Comparison of ENCODE assay signal across 8 cellular contexts in the genomic region with DNA sequence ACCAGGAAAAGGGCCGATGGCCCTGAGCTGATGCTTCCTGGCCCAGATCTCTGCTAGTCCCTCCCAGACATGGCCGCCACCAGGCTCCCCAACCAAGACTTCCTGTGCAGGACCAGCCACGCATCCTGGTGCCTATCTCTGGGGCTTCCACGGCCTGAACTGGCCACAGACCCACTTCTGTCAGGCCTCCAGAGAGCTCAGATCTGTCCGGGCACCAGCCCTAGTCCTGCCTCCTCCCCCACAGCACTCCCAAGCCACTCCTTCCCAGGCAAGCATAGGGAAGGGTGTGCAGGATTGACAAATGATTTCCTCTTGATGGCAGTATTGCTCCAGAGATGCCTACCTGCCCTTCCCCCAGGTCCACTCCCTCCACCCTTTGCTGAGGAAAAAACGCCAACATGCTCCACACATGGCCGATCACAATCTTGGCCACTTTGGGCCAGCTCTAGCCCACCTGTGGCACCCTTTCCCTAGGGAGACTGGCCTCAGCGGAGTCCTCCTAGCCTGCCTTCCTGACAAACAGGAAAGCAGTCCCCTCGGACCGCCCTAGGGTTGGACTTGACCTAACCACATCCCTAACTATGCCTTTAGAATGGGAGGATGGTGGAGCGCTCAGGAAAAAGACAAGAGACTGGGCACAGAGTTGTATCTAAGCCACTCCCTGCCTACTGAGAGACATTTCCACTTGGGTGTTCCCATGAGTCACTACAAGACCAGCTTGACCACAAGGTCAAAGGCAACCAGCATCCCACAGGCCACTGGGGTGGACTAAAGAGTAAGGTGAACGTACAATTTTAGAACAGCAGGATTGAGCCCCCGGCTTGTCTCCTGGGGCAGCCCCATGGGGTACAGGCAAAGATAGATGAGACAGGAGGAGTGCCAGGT.
DNase-seq lines count a peak whose midpoint lies in the region; ATAC-seq, FAIRE-seq and TF ChIP-seq lines count a peak whose summit lies in the region.

No MANE protein-coding gene starts in this region.

- H4K20me1 ChIP-seq in astrocyte (ENCODE audit: insufficient read depth, low read length), result no peaks in the 10 kb centered on the region

- no peak overlapping the region for H2AFZ ChIP-seq in astrocyte (ENCODE audit: low read depth, low read length)

- intact Hi-C loops in uterus (cut with DNase I; ENCODE audit: low total_unique reads), result no loop called here

- H3K9me3 ChIP-seq in astrocyte (ENCODE audit: insufficient read depth, low read depth, low read length), result no peaks in the 10 kb centered on the region
- H3K9me3 ChIP-seq in uterus, result no peaks in the 10 kb centered on the region

- no peak overlapping the region for H3K4me3 ChIP-seq in astrocyte (ENCODE audit: insufficient read depth, low read depth, low read length)
- H3K4me3 ChIP-seq in uterus, result no peak overlapping the region

- TF ChIP-seq POLR2A in GM18505 (IDR thresholded peaks at IDR 0.05; ENCODE audit: borderline replicate concordance, extremely low read depth, insufficient read depth, insufficient read length), result no peak
- no peak for TF ChIP-seq POLR2A in uterus (IDR thresholded peaks at IDR 0.05)

- H3K27ac Mint-ChIP-seq in astrocyte (ENCODE audit: unreplicated experiment), result no peak overlapping the region

- H3K27me3 Mint-ChIP-seq in astrocyte (ENCODE audit: low read depth, unreplicated experiment), result no peaks in the 10 kb centered on the region

- H3K4me3 Mint-ChIP-seq in astrocyte (ENCODE audit: unreplicated experiment), result no peak overlapping the region

- ATAC-seq in GM18505 (IDR thresholded peaks at IDR 0.05; ENCODE audit: unreplicated experiment) (peak; percentile 72), HG03025 (IDR thresholded peaks at IDR 0.05; ENCODE audit: low FRiP score, unreplicated experiment) (no peak)

- POLR2A ChIA-PET in HEK293T (lab: Yijun Ruan, JAX), result no interaction called here

- H3K9me3 Mint-ChIP-seq in astrocyte (ENCODE audit: unreplicated experiment), result peaks cover 4% of the 10 kb centered on the region

- DNase-seq in HEK293T (ENCODE audit: extremely low spot score), result peak; percentile 65
- peak; percentile 87 for DNase-seq in NCI-H146 (lab: John Stamatoyannopoulos, UW)
- peak; percentile 24 for DNase-seq in astrocyte (ENCODE audit: low read depth)
- DNase-seq in kidney tubule cell (ENCODE audit: low spot score), result peak; percentile 95
- DNase-seq in uterus, result peak; percentile 49 to 68
- no peak for DNase-seq in activated CD4-positive, alpha-beta T cell treated with anti-CD3 and anti-CD28 coated beads for 1 hour

- H3K36me3 ChIP-seq in astrocyte (ENCODE audit: insufficient read depth, low read length) (no peaks in the 10 kb centered on the region), uterus (no peaks in the 10 kb centered on the region)

- H3K36me3 Mint-ChIP-seq in astrocyte (ENCODE audit: low read depth, unreplicated experiment), result no peaks in the 10 kb centered on the region

- H3K9ac ChIP-seq in astrocyte (ENCODE audit: low read length), result no peak overlapping the region

- no peak overlapping the region for H3K27ac ChIP-seq in astrocyte (ENCODE audit: low read depth, low read length)
- H3K27ac ChIP-seq in uterus, result no peak overlapping the region

- H3K4me1 Mint-ChIP-seq in astrocyte (ENCODE audit: low read depth, unreplicated experiment), result peaks cover 16% of the 10 kb centered on the region

- H3K79me2 ChIP-seq in astrocyte (ENCODE audit: insufficient read depth, low read length), result no peaks in the 10 kb centered on the region

- FAIRE-seq in astrocyte (lab: Jason Lieb, UNC), result peak; percentile 73

- H3K27me3 ChIP-seq in astrocyte (ENCODE audit: insufficient read depth, low read length), result no peaks in the 10 kb centered on the region
- H3K27me3 ChIP-seq in uterus, result no peaks in the 10 kb centered on the region

- H3K4me2 ChIP-seq in astrocyte (ENCODE audit: low read length), result no peak overlapping the region

- H3K4me1 ChIP-seq in astrocyte (ENCODE audit: insufficient read depth, low read length) (no peaks in the 10 kb centered on the region), uterus (no peaks in the 10 kb centered on the region)

- TF ChIP-seq CTCF in astrocyte (IDR thresholded peaks at IDR 0.05; ENCODE audit: insufficient read depth, low read depth, low read length), result no peak
- peak; percentile 10 to 65 (median 40) for TF ChIP-seq CTCF in uterus (IDR thresholded peaks at IDR 0.05)

- CTCF ChIA-PET in HEK293T (lab: Yijun Ruan, JAX), result interaction anchor here (0.6 kb wide), 1 partner anchor 11 kb away, joined by 4 read pairs; no protein-coding TSS in a partner anchor

TF ChIP-seq in HEK293T, 16 proteins besides CTCF, POLR2A, EP300 and RAD21:
- TF ChIP-seq CTBP1 (IDR thresholded peaks at IDR 0.05; ENCODE audit: borderline replicate concordance) (peak; percentile 63; the same call in 1 of the 2 replicates), ZNF384 (IDR thresholded peaks at IDR 0.05) (peak; percentile 100), PKNOX1 (IDR thresholded peaks at IDR 0.05) (no peak), L3MBTL2 (conservative IDR thresholded peaks at IDR 0.05) (no peak), ARNT (IDR thresholded peaks at IDR 0.05) (0 out of 2 replicates have a peak, but pooled peaks have one; percentile 10)
